In genomic region chr1:165914136-165914798, GRCh38 we compare ENCODE assay signal across 8 cellular contexts.
DNase-seq lines count a peak whose midpoint lies in the region; ATAC-seq and TF ChIP-seq lines count a peak whose summit lies in the region.

No MANE protein-coding gene starts in this region.

- H3K27ac Mint-ChIP-seq in neural progenitor cell = no peak overlapping the region

- TF ChIP-seq CTCF in DOHH2 (IDR thresholded peaks at IDR 0.05; ENCODE audit: low read depth, low read length, poor library complexity, severe bottlenecking) (peak; percentile 75), neural progenitor cell (IDR thresholded peaks at IDR 0.05) (peak; percentile 88), transverse colon (IDR thresholded peaks at IDR 0.05) (peak; percentile 78 to 94 (median 86))

- no peak overlapping the region for H3K9ac ChIP-seq in neural progenitor cell

- H3K4me1 Mint-ChIP-seq in activated T-cell treated with anti-CD3 and anti-CD28 coated beads, Interleukin-2, amount 50 U/mL, for 4 hours (ENCODE audit: low read depth) = peaks cover 2% of the 10 kb centered on the region
- H3K4me1 Mint-ChIP-seq in neural progenitor cell = no peaks in the 10 kb centered on the region

- TF ChIP-seq POLR2A in transverse colon (IDR thresholded peaks at IDR 0.05) = no peak

- H3K4me3 ChIP-seq in DOHH2 (ENCODE audit: low read length) = no peak overlapping the region
- H3K4me3 ChIP-seq in neural progenitor cell = no peak overlapping the region
- no peak overlapping the region for H3K4me3 ChIP-seq in transverse colon

- no peaks in the 10 kb centered on the region for H3K79me2 ChIP-seq in DOHH2 (ENCODE audit: control insufficient read depth, low read length)
- H3K79me2 ChIP-seq in neural progenitor cell (ENCODE audit: low read depth) = no peaks in the 10 kb centered on the region

- 7 to 12% methylated on average over 3 to 4 of the region's 4 CpGs for WGBS in transverse colon (ENCODE audit: low coverage in 1 of 2), 2 donors

- H3K9me2 ChIP-seq in DOHH2 (replicated peaks; ENCODE audit: control insufficient read depth, low read length) = no peaks in the 10 kb centered on the region

- no peaks in the 10 kb centered on the region for H3K36me3 Mint-ChIP-seq in activated T-cell treated with anti-CD3 and anti-CD28 coated beads, Interleukin-2, amount 50 U/mL, for 4 hours (ENCODE audit: insufficient read depth)
- peaks cover 2% of the 10 kb centered on the region for H3K36me3 Mint-ChIP-seq in neural progenitor cell

- intact Hi-C loops in transverse colon (cut with DNase I; ENCODE audit: low total_unique reads) = loop anchor here (5.0 to 10.0 kb wide), 4 partner anchors 89 to 519 kb away; partner anchors contain the start of gene UCK2

- H3K27me3 Mint-ChIP-seq in activated T-cell treated with anti-CD3 and anti-CD28 coated beads, Interleukin-2, amount 50 U/mL, for 4 hours (ENCODE audit: low read depth) = no peaks in the 10 kb centered on the region
- H3K27me3 Mint-ChIP-seq in neural progenitor cell (ENCODE audit: insufficient read depth, low read depth) = no peaks in the 10 kb centered on the region

- H3K27me3 ChIP-seq in DOHH2 (ENCODE audit: control insufficient read depth, low read length) = no peaks in the 10 kb centered on the region
- no peaks in the 10 kb centered on the region for H3K27me3 ChIP-seq in neural progenitor cell
- H3K27me3 ChIP-seq in transverse colon = no peaks in the 10 kb centered on the region

- H4K20me1 ChIP-seq in DOHH2 (ENCODE audit: control insufficient read depth, insufficient read depth, low read depth, low read length) (no peaks in the 10 kb centered on the region), neural progenitor cell (ENCODE audit: low read depth) (no peaks in the 10 kb centered on the region)

- 0 out of 2 replicates have a peak, but pooled peaks cover 3% of the 10 kb centered on the region for H3K4me1 ChIP-seq in DOHH2 (ENCODE audit: control insufficient read depth, low read length)
- no peaks in the 10 kb centered on the region for H3K4me1 ChIP-seq in neural progenitor cell
- H3K4me1 ChIP-seq in transverse colon = peaks cover 0 to 42% (median 19%) of the 10 kb centered on the region in 4 donors

- in situ Hi-C loops in transverse colon (cut with MboI; ENCODE audit: low pct_ligation_motif_present in 1 of 4, low pct_unique_long_range_greater_than_20kb in 1 of 4, low sequenced_read_pairs in 3 of 4) = loop anchor here (5.0 to 25.0 kb wide), 7 partner anchors 197 to 527 kb away; no protein-coding TSS in a partner anchor

- no peak overlapping the region for H3K4me3 Mint-ChIP-seq in activated T-cell treated with anti-CD3 and anti-CD28 coated beads, Interleukin-2, amount 50 U/mL, for 4 hours
- no peak overlapping the region for H3K4me3 Mint-ChIP-seq in neural progenitor cell

- H2AFZ ChIP-seq in neural progenitor cell (replicated peaks) = no peak overlapping the region

- DNase-seq in HuH-7.5 (ENCODE audit: low spot score) = peak; percentile 38
- DNase-seq in OCI-M2 (lab: John Stamatoyannopoulos, UW; ENCODE audit: unreplicated experiment) = peak; percentile 8
- peak; percentile 54 for DNase-seq in activated T-cell treated with anti-CD3 and anti-CD28 coated beads, Interleukin-2, amount 50 U/mL, for 4 hours
- peak; percentile 94 for DNase-seq in fibroblast of peridontal ligament (ENCODE audit: extremely low read depth)
- DNase-seq in neural progenitor cell (ENCODE audit: low spot score) = peak; percentile 60
- DNase-seq in transverse colon = peak; percentile 78

- H3K36me3 ChIP-seq in DOHH2 (ENCODE audit: control insufficient read depth, low read length) (peaks cover 6% of the 10 kb centered on the region; the same call in 1 of the 2 replicates), neural progenitor cell (no peaks in the 10 kb centered on the region), transverse colon (no peaks in the 10 kb centered on the region)

- no peaks in the 10 kb centered on the region for H3K9me3 ChIP-seq in DOHH2 (ENCODE audit: control insufficient read depth, insufficient read depth, low read length)
- H3K9me3 ChIP-seq in neural progenitor cell (ENCODE audit: low read depth) = no peaks in the 10 kb centered on the region
- H3K9me3 ChIP-seq in transverse colon = no peaks in the 10 kb centered on the region

- no peak for TF ChIP-seq EP300 in transverse colon (IDR thresholded peaks at IDR 0.05; ENCODE audit: low read depth)

- H3F3A ChIP-seq in DOHH2 (ENCODE audit: control insufficient read depth, insufficient read depth) (no peaks in the 10 kb centered on the region), neural progenitor cell (ENCODE audit: low read depth) (no peaks in the 10 kb centered on the region)

- H3K9me3 Mint-ChIP-seq in activated T-cell treated with anti-CD3 and anti-CD28 coated beads, Interleukin-2, amount 50 U/mL, for 4 hours = no peaks in the 10 kb centered on the region
- no peaks in the 10 kb centered on the region for H3K9me3 Mint-ChIP-seq in neural progenitor cell

- H3K27ac ChIP-seq in DOHH2 (ENCODE audit: low read depth, low read length) (no peak overlapping the region), neural progenitor cell (no peak overlapping the region), transverse colon (no peak overlapping the region)

- ATAC-seq in GM21576 (IDR thresholded peaks at IDR 0.05; ENCODE audit: unreplicated experiment) = peak; percentile 76
- ATAC-seq in activated T-cell treated with anti-CD3 and anti-CD28 coated beads, Interleukin-2, amount 50 U/mL, for 4 hours = peak; percentile 84 to 87

- H3K4me2 ChIP-seq in DOHH2 (ENCODE audit: low read length) (no peak overlapping the region), neural progenitor cell (no peak overlapping the region)

Comparison
In these comparisons a context has a peak if more than half of its experiments do, and no peak if none do; other contexts are left out.
1. DNase-seq: peak in every context shown above with its lines; median percentile 94 in fibroblast of peridontal ligament; 78 in transverse colon; 60 in neural progenitor cell; 54 in activated T-cell treated with anti-CD3 and anti-CD28 coated beads, Interleukin-2, amount 50 U/mL, for 4 hours; 38 in HuH-7.5; 8 in OCI-M2.